Comparison of ENCODE assay signal across 8 cellular contexts in genomic region chr1:43358746-43359693, GRCh38. TPM values are rescaled to one million over a fixed set of nuclear protein-coding genes. Genes with fewer than 3 reads are reported as not detected.
DNase-seq lines count a peak whose midpoint lies in the region; ATAC-seq and TF ChIP-seq lines count a peak whose summit lies in the region.

CDC20 (plus strand) TSS chr1:43358981; CDS start chr1:43359216, 235 bp downstream.

- H3K9me3 Mint-ChIP-seq in chondrocyte (ENCODE audit: low read depth), result no peaks in the 10 kb centered on the region

- H3K36me3 ChIP-seq in kidney epithelial cell (ENCODE audit: control insufficient read depth, insufficient read depth, low read length), result no peaks in the 10 kb centered on the region

- H3K4me1 Mint-ChIP-seq in chondrocyte (ENCODE audit: low read depth), result peaks cover 40% of the 10 kb centered on the region

- H3K27me3 ChIP-seq in kidney epithelial cell (ENCODE audit: control insufficient read depth, insufficient read depth, low read length), result no peaks in the 10 kb centered on the region

- peaks cover 16% of the 10 kb centered on the region for H3K36me3 Mint-ChIP-seq in chondrocyte (ENCODE audit: low read depth)

- peak within 1 kb of the TSS; percentile 95 for H3K27ac Mint-ChIP-seq in chondrocyte (ENCODE audit: unreplicated experiment)

- peak within 1 kb of the TSS; percentile 85 for H3K4me3 Mint-ChIP-seq in chondrocyte (ENCODE audit: unreplicated experiment)

- no peaks in the 10 kb centered on the region for H3K27me3 Mint-ChIP-seq in chondrocyte (ENCODE audit: low read depth)

- peak within 1 kb of the TSS; percentile 64 for H3K4me3 ChIP-seq in kidney epithelial cell (ENCODE audit: low read depth, low read length)

- peak; percentile 72 for TF ChIP-seq POLR2A in GM19193 (IDR thresholded peaks at IDR 0.05; ENCODE audit: extremely low read depth, insufficient read depth, insufficient read length)

- DNase-seq in AML-193 (lab: John Stamatoyannopoulos, UW) (peak; percentile 93 to 94), NCI-H510A treated with DMSO at 0.1 percent for 48 hours (lab: John Stamatoyannopoulos, UW) (peak; percentile 100), chondrocyte (ENCODE audit: low spot score) (peak; percentile 99), kidney epithelial cell (ENCODE audit: low read depth) (peak; percentile 69)
- DNase-seq in activated CD4-positive, alpha-beta T cell treated with anti-CD3 and anti-CD28 coated beads for 24 hours (ENCODE audit: low read depth in 2 of 2), result peak; percentile 99
- peak; percentile 98 to 99 for DNase-seq in stimulated activated CD4-positive, alpha-beta T cell treated with anti-CD3 and anti-CD28 coated beads, Interleukin-15, amount 100 ng/mL, for 48 hours (ENCODE audit: low read depth in 2 of 2)

- peak; percentile 94 for ATAC-seq in HG03439 (IDR thresholded peaks at IDR 0.05; ENCODE audit: unreplicated experiment)

- no peak for TF ChIP-seq CTCF in chondrocyte (IDR thresholded peaks at IDR 0.05)
- TF ChIP-seq CTCF in kidney epithelial cell (IDR thresholded peaks at IDR 0.05; ENCODE audit: insufficient read depth, low read length, poor library complexity, severe bottlenecking), result no peak

RNA-seq across cellular contexts. Expression of gene CDC20, which starts in this region (rescaled TPM):
- 14.4 to 16.9 TPM (median 14.5 TPM) in 3 replicates for total RNA-seq in chondrocyte
- 16.2 and 22.3 TPM in 2 replicates for total RNA-seq in kidney epithelial cell

Comparison
In these comparisons a context has a peak if more than half of its experiments do, and no peak if none do; other contexts are left out.
1. Peak in every context shown above with its lines: DNase-seq, ATAC-seq and H3K4me3 ChIP-seq.